16 cellular contexts compared by ENCODE assay signal in genomic region chr21:45167796-45168222, GRCh38.
A peak's percentile ranks its signal among the peaks of the same experiment; 100 is the strongest.
DNase-seq lines count a peak whose midpoint lies in the region; TF ChIP-seq lines count a peak whose summit lies in the region.
"Had no signal": no experiment of that assay in that cellular context is flagged by ENCODE, and none has a peak within 500 bp of the region (broad histone marks: within the 10 kb centered on the region; RNA-seq: fewer than 3 reads in every experiment).

No MANE protein-coding gene starts in this region.

- H3K4me1 ChIP-seq in adipocyte (ENCODE audit: control insufficient read depth, insufficient read depth, low read length) (peaks cover 33% of the 10 kb centered on the region), skeletal muscle satellite cell (ENCODE audit: control insufficient read depth, insufficient read depth, low read length) (peaks cover 70% of the 10 kb centered on the region), Caco-2 (no peaks in the 10 kb centered on the region)
- H3K4me1 ChIP-seq: prostate gland had no signal

- CTCF ChIA-PET in Caco-2 (lab: Charles Lee), result no interaction called here

- H3K9ac ChIP-seq in adipocyte (ENCODE audit: low read length), result peak overlapping the region; percentile 23
- peak overlapping the region; percentile 62 for H3K9ac ChIP-seq in skeletal muscle satellite cell (ENCODE audit: low read depth, low read length)

- H3K27me3 ChIP-seq in adipocyte (replicated peaks; ENCODE audit: control insufficient read depth, insufficient read depth, low read length), result no peaks in the 10 kb centered on the region
- H3K27me3 ChIP-seq in skeletal muscle satellite cell (ENCODE audit: control insufficient read depth, insufficient read depth, low read length), result no peaks in the 10 kb centered on the region
- no peaks in the 10 kb centered on the region for H3K27me3 ChIP-seq in Caco-2 (replicated peaks; ENCODE audit: control insufficient read depth, insufficient read depth, low read length)
- H3K27me3 ChIP-seq: foreskin keratinocyte had no signal

- TF ChIP-seq CTCF in fibroblast of pulmonary artery (IDR thresholded peaks at IDR 0.05; ENCODE audit: low read length, missing control alignments), result peak; percentile 3
- no peak for TF ChIP-seq CTCF in Caco-2 (IDR thresholded peaks at IDR 0.05; ENCODE audit: insufficient read depth in 1 of 2, low read depth in 1 of 2, low read length in 1 of 2, severe bottlenecking in 1 of 2, unreplicated experiment in 1 of 2)

- intact Hi-C loops in Caco-2 (cut with micrococcal nuclease; ENCODE audit: unreplicated experiment), result no loop called here

- POLR2A ChIA-PET in Caco-2 (lab: Charles Lee), result no interaction called here

- no peaks in the 10 kb centered on the region for H3K9me3 Mint-ChIP-seq in Caco-2 (ENCODE audit: unreplicated experiment)
- H3K9me3 Mint-ChIP-seq: immature natural killer cell; stimulated activated naive CD8-positive, alpha-beta T cell treated with anti-CD3 and anti-CD28 coated beads, Interleukin-15, Interleukin-2, amounts not matched to agents 100 ng/mL and 50 ng/mL, for 24 hours had no signal

- no peaks in the 10 kb centered on the region for H3K36me3 Mint-ChIP-seq in Caco-2 (ENCODE audit: insufficient read depth, unreplicated experiment)

- peak overlapping the region; percentile 39 for H3K4me3 ChIP-seq in adipocyte (ENCODE audit: low read length)
- H3K4me3 ChIP-seq in fibroblast of pulmonary artery (replicated peaks; ENCODE audit: low read depth, low read length), result no peak overlapping the region
- peak overlapping the region; percentile 34 for H3K4me3 ChIP-seq in skeletal muscle satellite cell (ENCODE audit: low read length)
- H3K4me3 ChIP-seq in Caco-2 (ENCODE audit: low read depth, low read length), result no peak overlapping the region
- H3K4me3 ChIP-seq: mucosa of descending colon, prostate gland had no signal

- no TSS peak for BruUV-seq in Caco-2 (replicated peaks; lab: Mats Ljungman, UMichigan)

- no peak overlapping the region for H3K27ac Mint-ChIP-seq in Caco-2 (ENCODE audit: unreplicated experiment)
- H3K27ac Mint-ChIP-seq: stimulated activated naive CD8-positive, alpha-beta T cell treated with anti-CD3 and anti-CD28 coated beads, Interleukin-15, Interleukin-2, amounts not matched to agents 100 ng/mL and 50 ng/mL, for 24 hours had no signal

- H3K36me3 ChIP-seq in adipocyte (ENCODE audit: control insufficient read depth, insufficient read depth, low read length, severe bottlenecking), result peaks cover 10% of the 10 kb centered on the region
- H3K36me3 ChIP-seq in skeletal muscle satellite cell (ENCODE audit: insufficient read depth, low read length), result peaks cover 13% of the 10 kb centered on the region
- H3K36me3 ChIP-seq in Caco-2 (ENCODE audit: control insufficient read depth, insufficient read depth, low read length), result no peaks in the 10 kb centered on the region
- H3K36me3 ChIP-seq: prostate gland had no signal

- H3K9me3 ChIP-seq in adipocyte (ENCODE audit: control insufficient read depth, low read length) (no peaks in the 10 kb centered on the region), skeletal muscle satellite cell (replicated peaks; ENCODE audit: low read length) (no peaks in the 10 kb centered on the region), Caco-2 (no peaks in the 10 kb centered on the region)
- H3K9me3 ChIP-seq: mucosa of descending colon, prostate gland had no signal

- H3K4me2 ChIP-seq in skeletal muscle satellite cell (ENCODE audit: low read length), result peak overlapping the region; percentile 66

- H3K4me3 Mint-ChIP-seq in Caco-2 (ENCODE audit: unreplicated experiment), result no peak overlapping the region
- H3K4me3 Mint-ChIP-seq: immature natural killer cell; stimulated activated naive CD8-positive, alpha-beta T cell treated with anti-CD3 and anti-CD28 coated beads, Interleukin-15, Interleukin-2, amounts not matched to agents 100 ng/mL and 50 ng/mL, for 24 hours had no signal

- no peaks in the 10 kb centered on the region for H3K4me1 Mint-ChIP-seq in Caco-2 (ENCODE audit: low read depth, unreplicated experiment)

- DNase-seq in EH (ENCODE audit: low read depth) (peak; percentile 72), adipocyte (ENCODE audit: low read depth) (peak; percentile 68), fibroblast of pulmonary artery (ENCODE audit: low read depth) (peak; percentile 78), Caco-2 (no peak), glomerular visceral epithelial cell (ENCODE audit: extremely low spot score) (no peak)
- DNase-seq in activated CD4-positive, alpha-beta T cell treated with anti-CD3 and anti-CD28 coated beads, Interleukin-2, amount 50 U/mL, for 48 hours, result no peak
- DNase-seq: activated naive CD4-positive, alpha-beta T cell treated with Interleukin-2 at 50 U/mL for 16 hours; cerebellar nuclear complex; immature natural killer cell; mucosa of descending colon; NCI-H2171; SIG-M5 had no signal

- no peaks in the 10 kb centered on the region for H3K27me3 Mint-ChIP-seq in Caco-2 (ENCODE audit: insufficient read depth, unreplicated experiment)
- H3K27me3 Mint-ChIP-seq: stimulated activated naive CD8-positive, alpha-beta T cell treated with anti-CD3 and anti-CD28 coated beads, Interleukin-15, Interleukin-2, amounts not matched to agents 100 ng/mL and 50 ng/mL, for 24 hours had no signal

Comparison
In these comparisons a context has a peak if more than half of its experiments do, and no peak if none do; other contexts are left out.
1. DNase-seq: peak in EH (single experiment), adipocyte (single experiment) and fibroblast of pulmonary artery (single experiment); none in Caco-2 (0 of 2), glomerular visceral epithelial cell (single experiment) and activated CD4-positive, alpha-beta T cell treated with anti-CD3 and anti-CD28 coated beads, Interleukin-2, amount 50 U/mL, for 48 hours (0 of 2).
2. H3K4me3 ChIP-seq: peak in adipocyte (single experiment) and skeletal muscle satellite cell (single experiment); none in fibroblast of pulmonary artery (single experiment) and Caco-2 (single experiment).